38 cellular contexts compared by ENCODE assay signal in the genomic region with DNA sequence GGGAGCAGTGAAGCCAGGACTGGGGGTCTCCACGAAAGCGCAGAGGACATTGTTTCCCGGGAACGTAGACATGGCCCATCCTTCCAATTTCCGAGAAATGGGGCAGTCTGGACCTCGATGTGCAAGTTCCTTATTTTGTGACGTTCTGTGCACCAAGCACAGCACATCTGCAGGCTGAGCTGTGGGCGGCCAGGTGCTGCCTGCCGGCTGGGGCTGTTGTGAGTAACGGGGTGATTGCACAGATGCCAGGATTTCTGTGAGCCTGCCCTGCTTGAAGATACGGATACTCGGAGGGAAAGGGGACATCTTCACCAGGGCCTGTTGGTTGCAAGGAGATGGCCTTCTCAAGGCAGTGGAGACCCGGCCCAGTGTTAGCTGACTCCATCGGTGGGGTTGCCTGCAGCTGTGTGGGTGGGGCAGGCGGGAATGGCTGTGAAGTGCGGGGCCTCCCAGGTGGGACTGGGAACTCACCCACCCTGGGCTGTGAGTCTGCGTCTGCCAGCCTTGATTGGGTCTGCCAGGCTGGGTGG. TPM values are rescaled to one million over a fixed set of nuclear protein-coding genes. Genes with fewer than 3 reads are reported as not detected.
"Had no signal": no experiment of that assay in that cellular context is flagged by ENCODE, and none has a peak within 500 bp of the region (broad histone marks: within the 10 kb centered on the region; RNA-seq: fewer than 3 reads in every experiment).

No MANE protein-coding gene starts in this region.

- H3K27ac Mint-ChIP-seq: activated CD4-positive, alpha-beta memory T cell treated with anti-CD3 and anti-CD28 coated beads for 36 hours; activated CD4-positive, alpha-beta T cell treated with anti-CD3 and anti-CD28 coated beads for 36 hours; activated CD4-positive, alpha-beta T cell treated with anti-CD3 and anti-CD28 coated beads, Interleukin-2, amount 10 ng/mL, durations not matched to agents 24 days and 14 days; activated CD8-positive, alpha-beta memory T cell treated with anti-CD3 and anti-CD28 coated beads, Interleukin-2, amount 10 ng/mL, durations not matched to agents 7 days and 5 days; activated CD8-positive, alpha-beta T cell treated with anti-CD3 and anti-CD28 coated beads, Interleukin-2, amount 10 ng/mL, durations not matched to agents 7 days and 5 days; activated naive CD8-positive, alpha-beta T cell; activated T-helper 1 cell treated with anti-CD3 and anti-CD28 coated beads, Interleukin-12 subunit alpha, Interleukin-12 subunit beta, Interleukin-2, Interleukin-4 antibody, amounts not matched to agents 30 ng/mL and 10 ng/mL and 1 ng/mL, durations not matched to agents 14 hours and 24 hours and 36 hours; activated T-helper 2 cell treated with anti-CD3 and anti-CD28 coated beads, Interferon-gamma antibody, Interleukin-2, Interleukin-4, amounts not matched to agents 10 μg/mL and 5 μg/mL and 100 μg/mL, durations not matched to agents 14 hours and 24 hours and 36 hours; dendritic cell treated with granulocyte-macrophage colony-stimulating factor and Interleukin-4, amounts not matched to agents 40 ng/mL and 50 ng/mL, for 4 days; endodermal cell; T-helper 17 cell; T-helper 2 cell treated with Interferon-gamma antibody and Interleukin-4, amounts not matched to agents 5 μg/mL and 100 μg/mL, for 36 hours had no signal

- H3K9me3 ChIP-seq: heart left ventricle had no signal

- H3K4me3 ChIP-seq: coronary artery, dorsolateral prefrontal cortex, heart left ventricle had no signal

- DNase-seq: activated CD4-positive, alpha-beta memory T cell treated with anti-CD3 and anti-CD28 coated beads for 36 hours; activated CD4-positive, alpha-beta T cell treated with anti-CD3 and anti-CD28 coated beads for 36 hours; activated CD4-positive, alpha-beta T cell treated with anti-CD3 and anti-CD28 coated beads, Interleukin-2, amount 10 ng/mL, durations not matched to agents 24 days and 14 days; activated CD4-positive, CD25-positive, alpha-beta regulatory T cell; activated CD4-positive, CD25-positive, alpha-beta regulatory T cell treated with anti-CD3 and anti-CD28 coated beads, Interleukin-2, amount 50 U/mL, for 72 hours; activated CD8-positive, alpha-beta memory T cell treated with anti-CD3 and anti-CD28 coated beads, Interleukin-2, amount 10 ng/mL, durations not matched to agents 7 days and 5 days; activated CD8-positive, alpha-beta memory T cell treated with anti-CD3 and anti-CD28 coated beads, Interleukin-2, amount 50 U/mL, for 4 hours; activated CD8-positive, alpha-beta T cell treated with anti-CD3 and anti-CD28 coated beads, Interleukin-2, amount 10 ng/mL, durations not matched to agents 7 days and 5 days; activated effector memory CD4-positive, alpha-beta T cell treated with anti-CD3 and anti-CD28 coated beads, Interleukin-2, amount 50 U/mL, for 16 hours; activated naive CD4-positive, alpha-beta T cell treated with anti-CD3 and anti-CD28 coated beads, Interleukin-2, amount 50 U/mL, for 16 hours; activated T-cell treated with anti-CD3 and anti-CD28 coated beads, Interleukin-2, amount 50 U/mL, for 1 hour; activated T-cell treated with anti-CD3 and anti-CD28 coated beads, Interleukin-2, amount 50 U/mL, for 48 hours; amniotic stem cell; anterior cingulate cortex; brain microvascular endothelial cell; dorsolateral prefrontal cortex; effector memory CD4-positive, alpha-beta T cell; endodermal cell; foreskin fibroblast; glutamatergic neuron; heart left ventricle; T-helper 1 cell; T-helper 17 cell; T1000; WERI-Rb-1 had no signal

- H3K27ac ChIP-seq: brain microvascular endothelial cell, coronary artery, dorsolateral prefrontal cortex, heart left ventricle, WERI-Rb-1 had no signal

- H3K4me1 ChIP-seq: heart left ventricle had no signal

- H3K4me3 Mint-ChIP-seq: activated CD4-positive, alpha-beta memory T cell treated with anti-CD3 and anti-CD28 coated beads for 36 hours; activated CD4-positive, alpha-beta T cell treated with anti-CD3 and anti-CD28 coated beads for 36 hours; activated CD4-positive, alpha-beta T cell treated with anti-CD3 and anti-CD28 coated beads, Interleukin-2, amount 10 ng/mL, durations not matched to agents 24 days and 14 days; activated CD8-positive, alpha-beta memory T cell treated with anti-CD3 and anti-CD28 coated beads, Interleukin-2, amount 10 ng/mL, durations not matched to agents 7 days and 5 days; activated CD8-positive, alpha-beta T cell treated with anti-CD3 and anti-CD28 coated beads, Interleukin-2, amount 10 ng/mL, durations not matched to agents 7 days and 5 days; activated naive CD8-positive, alpha-beta T cell; activated T-helper 1 cell treated with anti-CD3 and anti-CD28 coated beads, Interleukin-12 subunit alpha, Interleukin-12 subunit beta, Interleukin-2, Interleukin-4 antibody, amounts not matched to agents 30 ng/mL and 10 ng/mL and 1 ng/mL, durations not matched to agents 14 hours and 24 hours and 36 hours; central memory CD8-positive, alpha-beta T cell; dendritic cell treated with granulocyte-macrophage colony-stimulating factor and Interleukin-4, amounts not matched to agents 40 ng/mL and 50 ng/mL, for 4 days; endodermal cell; T-helper 17 cell; T-helper 2 cell treated with Interferon-gamma antibody and Interleukin-4, amounts not matched to agents 5 μg/mL and 100 μg/mL, for 36 hours had no signal

- H3K27me3 ChIP-seq: brain microvascular endothelial cell, dorsolateral prefrontal cortex had no signal

- FAIRE-seq: astrocyte, bronchial epithelial cell, frontal cortex had no signal

- H3K36me3 Mint-ChIP-seq: activated naive CD8-positive, alpha-beta T cell had no signal

- H3K27me3 Mint-ChIP-seq: activated CD4-positive, alpha-beta memory T cell treated with anti-CD3 and anti-CD28 coated beads for 36 hours; activated CD4-positive, alpha-beta T cell treated with anti-CD3 and anti-CD28 coated beads, Interleukin-2, amount 10 ng/mL, durations not matched to agents 24 days and 14 days; activated CD8-positive, alpha-beta memory T cell treated with anti-CD3 and anti-CD28 coated beads, Interleukin-2, amount 10 ng/mL, durations not matched to agents 7 days and 5 days; dendritic cell treated with granulocyte-macrophage colony-stimulating factor and Interleukin-4, amounts not matched to agents 40 ng/mL and 50 ng/mL, for 4 days had no signal

- H3K4me1 Mint-ChIP-seq: activated CD4-positive, alpha-beta T cell treated with anti-CD3 and anti-CD28 coated beads for 36 hours; activated CD4-positive, alpha-beta T cell treated with anti-CD3 and anti-CD28 coated beads, Interleukin-2, amount 10 ng/mL, durations not matched to agents 24 days and 14 days; activated CD8-positive, alpha-beta memory T cell treated with anti-CD3 and anti-CD28 coated beads, Interleukin-2, amount 10 ng/mL, durations not matched to agents 7 days and 5 days; central memory CD8-positive, alpha-beta T cell; T-helper 17 cell had no signal

- H3K36me3 ChIP-seq: brain microvascular endothelial cell, heart left ventricle, WERI-Rb-1 had no signal

RNA-seq across cellular contexts. Expression of a gene that starts 27.6 kb away (rescaled TPM):
- total RNA-seq: activated CD4-positive, alpha-beta T cell treated with anti-CD3 and anti-CD28 coated beads for 36 hours; activated CD4-positive, alpha-beta T cell treated with anti-CD3 and anti-CD28 coated beads, Interleukin-2, amount 10 ng/mL, durations not matched to agents 24 days and 14 days; activated CD8-positive, alpha-beta memory T cell treated with anti-CD3 and anti-CD28 coated beads for 36 hours; activated T-helper 1 cell treated with anti-CD3 and anti-CD28 coated beads, Interleukin-12 subunit alpha, Interleukin-12 subunit beta, Interleukin-2, Interleukin-4 antibody, amounts not matched to agents 30 ng/mL and 10 ng/mL and 1 ng/mL, durations not matched to agents 14 hours and 24 hours and 36 hours; activated T-helper 2 cell treated with anti-CD3 and anti-CD28 coated beads, Interferon-gamma antibody, Interleukin-2, Interleukin-4, amounts not matched to agents 10 μg/mL and 5 μg/mL and 100 μg/mL, durations not matched to agents 14 hours and 24 hours and 36 hours; cardiac septum; esophagus mucosa had no signal
